ENCODE assay signal across 12 cellular contexts in genomic region chr6:140537211-140537610, GRCh38.
DNase-seq lines count a peak whose midpoint lies in the region; ATAC-seq and TF ChIP-seq lines count a peak whose summit lies in the region.
"Had no signal": no experiment of that assay in that cellular context is flagged by ENCODE, and none has a peak within 500 bp of the region (broad histone marks: within the 10 kb centered on the region; RNA-seq: fewer than 3 reads in every experiment).

No MANE protein-coding gene starts in this region.

- TF ChIP-seq POLR2A in transverse colon (IDR thresholded peaks at IDR 0.05), result no peak

- ATAC-seq in left lobe of liver, result no peak
- ATAC-seq: activated CD8-positive, alpha-beta memory T cell treated with anti-CD3 and anti-CD28 coated beads, Interleukin-2, amount 10 ng/mL, durations not matched to agents 7 days and 5 days; T-cell had no signal

- H3K27ac ChIP-seq in transverse colon, result peak overlapping the region; percentile 24 to 74 (median 30)
- H3K27ac ChIP-seq: neutrophil had no signal

- DNase-seq in HS-27A (ENCODE audit: low read depth) (peak; percentile 60), chondrocyte (ENCODE audit: low spot score) (no peak), mesothelial cell of epicardium (ENCODE audit: low spot score in 2 of 2, unreplicated experiment in 2 of 2) (no peak), transverse colon (no peak), DMS 273 treated with DMSO at 0.1 percent for 48 hours (lab: John Stamatoyannopoulos, UW) (no peak), left lobe of liver (ENCODE audit: low spot score) (no peak), amygdala (lab: John Stamatoyannopoulos, UW) (no peak)
- no peak for DNase-seq in activated naive CD4-positive, alpha-beta T cell treated with anti-CD3 and anti-CD28 coated beads, Interleukin-2, amount 50 U/mL, for 16 hours
- DNase-seq: activated CD8-positive, alpha-beta memory T cell treated with anti-CD3 and anti-CD28 coated beads, Interleukin-2, amount 10 ng/mL, durations not matched to agents 7 days and 5 days; T-cell had no signal

- intact Hi-C loops in transverse colon (cut with DNase I; ENCODE audit: low total_unique reads), result no loop called here

- 60 to 71% methylated on average over 3 of the region's 3 CpGs for WGBS in transverse colon (ENCODE audit: low coverage in 1 of 2), 2 donors

- no peaks in the 10 kb centered on the region for H3K9me3 ChIP-seq in transverse colon
- H3K9me3 ChIP-seq: neutrophil had no signal

- in situ Hi-C loops in transverse colon (cut with MboI; ENCODE audit: low pct_ligation_motif_present in 1 of 4, low pct_unique_long_range_greater_than_20kb in 1 of 4, low sequenced_read_pairs in 3 of 4), result no loop called here

- TF ChIP-seq CTCF in chondrocyte (IDR thresholded peaks at IDR 0.05), result no peak
- TF ChIP-seq CTCF in mesothelial cell of epicardium (IDR thresholded peaks at IDR 0.05; ENCODE audit: unreplicated experiment), result no peak
- no peak for TF ChIP-seq CTCF in transverse colon (IDR thresholded peaks at IDR 0.05)

- no peak overlapping the region for H3K4me3 ChIP-seq in transverse colon
- H3K4me3 ChIP-seq: body of pancreas had no signal

- H3K27ac Mint-ChIP-seq in chondrocyte (ENCODE audit: unreplicated experiment) (peak overlapping the region; percentile 91), mesothelial cell of epicardium (peak overlapping the region; percentile 95)
- H3K27ac Mint-ChIP-seq: activated CD8-positive, alpha-beta memory T cell treated with anti-CD3 and anti-CD28 coated beads, Interleukin-2, amount 10 ng/mL, durations not matched to agents 7 days and 5 days; T-cell had no signal

- H3K36me3 Mint-ChIP-seq in chondrocyte (ENCODE audit: low read depth) (peaks cover 21% of the 10 kb centered on the region), mesothelial cell of epicardium (peaks cover 23% of the 10 kb centered on the region)
- H3K36me3 Mint-ChIP-seq: T-cell had no signal

- H3K4me3 Mint-ChIP-seq in chondrocyte (ENCODE audit: unreplicated experiment) (peak overlapping the region; percentile 52), mesothelial cell of epicardium (no peak overlapping the region)
- H3K4me3 Mint-ChIP-seq: activated CD8-positive, alpha-beta memory T cell treated with anti-CD3 and anti-CD28 coated beads, Interleukin-2, amount 10 ng/mL, durations not matched to agents 7 days and 5 days; T-cell had no signal

- H3K27me3 ChIP-seq in transverse colon, result no peaks in the 10 kb centered on the region
- H3K27me3 ChIP-seq: body of pancreas, neutrophil had no signal

- H3K4me1 Mint-ChIP-seq in chondrocyte (ENCODE audit: low read depth), result peaks cover 57% of the 10 kb centered on the region
- peaks cover 26% of the 10 kb centered on the region for H3K4me1 Mint-ChIP-seq in mesothelial cell of epicardium
- H3K4me1 Mint-ChIP-seq: T-cell had no signal

- no peaks in the 10 kb centered on the region for H3K27me3 Mint-ChIP-seq in chondrocyte (ENCODE audit: low read depth)
- H3K27me3 Mint-ChIP-seq in mesothelial cell of epicardium (ENCODE audit: low read depth), result no peaks in the 10 kb centered on the region

- peaks cover 0 to 5% (median 0%) of the 10 kb centered on the region in 4 donors for H3K4me1 ChIP-seq in transverse colon
- H3K4me1 ChIP-seq: body of pancreas had no signal

- no peak for TF ChIP-seq EP300 in transverse colon (IDR thresholded peaks at IDR 0.05; ENCODE audit: low read depth)

- H3K36me3 ChIP-seq in transverse colon, result no peaks in the 10 kb centered on the region
- H3K36me3 ChIP-seq: neutrophil had no signal

- H3K9me3 Mint-ChIP-seq in chondrocyte (ENCODE audit: low read depth) (peaks cover 36% of the 10 kb centered on the region), mesothelial cell of epicardium (peaks cover 39% of the 10 kb centered on the region)
